Comparison of ENCODE assay signal across 6 cellular contexts in the genomic region with DNA sequence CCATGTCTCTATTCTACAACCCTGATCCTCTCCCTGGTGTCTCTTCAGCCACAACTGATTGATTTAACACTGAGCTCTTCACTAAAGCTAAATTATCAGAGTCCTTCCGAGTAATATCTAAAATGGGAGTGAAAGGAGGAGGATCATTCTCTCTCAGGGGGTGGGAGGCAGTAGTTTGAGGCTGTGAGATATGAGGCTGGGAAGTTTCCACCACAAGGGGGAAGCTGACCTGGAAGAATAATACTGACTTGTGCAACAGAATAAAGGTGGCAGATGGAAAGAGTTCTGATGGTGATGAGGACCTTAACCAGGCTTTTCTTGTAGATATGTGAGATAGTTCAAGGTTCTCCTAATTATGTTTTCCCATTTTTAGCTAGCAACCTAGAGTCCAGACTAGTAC.
A peak's percentile ranks its signal among the peaks of the same experiment; 100 is the strongest.
DNase-seq lines count a peak whose midpoint lies in the region; ATAC-seq, FAIRE-seq and TF ChIP-seq lines count a peak whose summit lies in the region.
"Not testable (repeated sequence)": the region's sequence is repeated elsewhere in the genome, so short reads cannot be mapped to it uniquely, and the experiment has no call there.

No MANE protein-coding gene starts in this region.

- WGBS in K562 (ENCODE audit: insufficient coverage, low coverage, missing lambda C conversion rate), result no CpG with 5 or more reads among the region's 1 CpG
- no CpG with 5 or more reads among the region's 1 CpG for WGBS in HepG2 (ENCODE audit: low lambda C conversion rate)

- FAIRE-seq in K562 (lab: Jason Lieb, UNC); HepG2 (lab: Jason Lieb, UNC): not testable (repeated sequence)

- not testable (repeated sequence) for H3K27me3 ChIP-seq in GM23338 (ENCODE audit: insufficient read depth); HCT116 (ENCODE audit: insufficient read depth, low read length); Panc1 (ENCODE audit: control insufficient read depth, insufficient read depth, low read length); K562 (ENCODE audit: control insufficient read depth in 2 of 2, insufficient read depth in 2 of 2, low read length in 2 of 2); HepG2 (ENCODE audit: control insufficient read depth in 1 of 2, insufficient read depth in 2 of 2, low read length in 2 of 2)

- not testable (repeated sequence) for H3K4me2 ChIP-seq in GM23338; HCT116 (ENCODE audit: low read length); K562 (ENCODE audit: insufficient read depth, low read length); HepG2 (ENCODE audit: low read depth, low read length)

- not testable (repeated sequence) for H3K9me2 ChIP-seq in GM23338 (ENCODE audit: insufficient read depth); HCT116 (ENCODE audit: insufficient read depth)

- not testable (repeated sequence) for H3K36me3 ChIP-seq in GM23338 (ENCODE audit: insufficient read depth); HCT116 (ENCODE audit: control insufficient read depth in 1 of 2, insufficient read depth in 2 of 2, low read length in 2 of 2); Panc1 (ENCODE audit: control insufficient read depth, insufficient read depth, low read length); K562 (ENCODE audit: control insufficient read depth, insufficient read depth, low read length); HepG2 (replicated peaks in 1 of 2; ENCODE audit: control insufficient read depth in 1 of 2, insufficient read depth in 2 of 2, low read length in 2 of 2)

- RAD21 ChIA-PET in HCT116 (lab: Charles Lee; ENCODE audit: low non-redundant PET in 1 of 2, low total read pairs in 2 of 2, uncharacterized antibody in 2 of 2, unreplicated experiment in 2 of 2), result not testable (repeated sequence)

- not testable (repeated sequence) for H3K27ac Mint-ChIP-seq in GM23338, WTC11

- H3K4me3 ChIP-seq in GM23338; HCT116 (replicated peaks in 1 of 2; ENCODE audit: low read depth in 1 of 2, low read length in 2 of 2); Panc1 (ENCODE audit: low read depth in 2 of 2, low read length in 2 of 2); K562; HepG2 (replicated peaks in 1 of 3; ENCODE audit: insufficient read depth in 1 of 3, low read depth in 2 of 3, low read length in 3 of 3): not testable (repeated sequence)

- POLR2A ChIA-PET in HCT116 (lab: Charles Lee); Panc1 (lab: Charles Lee); WTC11 (lab: Charles Lee); K562 (lab: Yijun Ruan, JAX); HepG2 (lab: Yijun Ruan, JAX): not testable (repeated sequence)

- H4K20me1 ChIP-seq in GM23338 (replicated peaks; ENCODE audit: insufficient read depth); HCT116 (ENCODE audit: insufficient read depth); K562 (replicated peaks; ENCODE audit: control insufficient read depth, insufficient read depth, low read length); HepG2 (ENCODE audit: insufficient read depth, low read length): not testable (repeated sequence)

- in situ Hi-C loops in Panc1 (cut with HindIII; ENCODE audit: low pct_unique_long_range_greater_than_20kb, low sequenced_read_pairs); K562 (cut with MboI); HepG2 (cut with HindIII; ENCODE audit: extremely low pct_ligation_motif_present, low pct_unique_long_range_greater_than_20kb): not testable (repeated sequence)

- not testable (repeated sequence) for H3K4me1 Mint-ChIP-seq in GM23338, WTC11

- not testable (repeated sequence) for TF ChIP-seq RAD21 in HCT116 (IDR thresholded peaks at IDR 0.05; ENCODE audit: low read depth); K562 (CRISPR knock-in tag; conservative IDR thresholded peaks at IDR 0.05 in 1 of 2, IDR thresholded peaks at IDR 0.05 in 1 of 2); HepG2 (CRISPR knock-in tag; IDR thresholded peaks at IDR 0.05)

- CTCF ChIA-PET in HCT116 (lab: Charles Lee); Panc1 (lab: Charles Lee); WTC11 (lab: Charles Lee); K562 (lab: Yijun Ruan, JAX; ENCODE audit: low intra/inter-chr PET ratio); HepG2 (lab: Yijun Ruan, JAX; ENCODE audit: low intra/inter-chr PET ratio, low total read pairs): not testable (repeated sequence)

- H3K27me3 Mint-ChIP-seq in GM23338 (ENCODE audit: insufficient read depth, low read depth, poor library complexity); WTC11 (ENCODE audit: low read depth): not testable (repeated sequence)

- TF ChIP-seq EP300 in K562 (IDR thresholded peaks at IDR 0.05; ENCODE audit: low read length); HepG2 (IDR thresholded peaks at IDR 0.05; ENCODE audit: low read depth in 2 of 2, low read length in 2 of 2); HepG2 (CRISPR knock-in tag; IDR thresholded peaks at IDR 0.05; ENCODE audit: borderline replicate concordance): not testable (repeated sequence)

- BruUV-seq in HCT116 (replicated peaks; lab: Mats Ljungman, UMichigan); Panc1 (replicated peaks; lab: Mats Ljungman, UMichigan); K562 (replicated peaks; lab: Mats Ljungman, UMichigan); HepG2 (replicated peaks; lab: Mats Ljungman, UMichigan): not testable (repeated sequence)

- not testable (repeated sequence) for H3K4me3 Mint-ChIP-seq in GM23338, WTC11

- H3K9ac ChIP-seq in HCT116 (ENCODE audit: low read length); K562 (ENCODE audit: insufficient read depth in 1 of 2, low read depth in 2 of 2, low read length in 2 of 2); HepG2 (ENCODE audit: insufficient read depth, low read depth, low read length): not testable (repeated sequence)

- not testable (repeated sequence) for DNase-seq in GM23338 (ENCODE audit: low spot score); HCT116 (ENCODE audit: low read depth, low spot score); Panc1 (ENCODE audit: low read depth, low spot score); WTC11 (ENCODE audit: low spot score); K562 (ENCODE audit: extremely low read depth in 1 of 4, low spot score in 3 of 4); HepG2 (ENCODE audit: low spot score)

- H3F3A ChIP-seq in GM23338 (replicated peaks; ENCODE audit: low read depth), result not testable (repeated sequence)

- not testable (repeated sequence) for H3K9me3 Mint-ChIP-seq in GM23338, WTC11

- not testable (repeated sequence) for H3K9me1 ChIP-seq in K562 (ENCODE audit: control insufficient read depth, insufficient read depth, low read length)

- not testable (repeated sequence) for H3K27ac ChIP-seq in GM23338 (ENCODE audit: low read depth); HCT116 (ENCODE audit: low read depth, low read length); Panc1 (ENCODE audit: low read length); K562 (ENCODE audit: extremely low read depth, low read depth, low read length); HepG2 (ENCODE audit: extremely low read length, insufficient read depth, low read length)

- intact Hi-C loops in HCT116 (cut with micrococcal nuclease); Panc1 (cut with micrococcal nuclease; ENCODE audit: unreplicated experiment); K562 (cut with micrococcal nuclease); HepG2 (cut with micrococcal nuclease; ENCODE audit: unreplicated experiment): not testable (repeated sequence)

- H3K9me3 ChIP-seq in HCT116 (ENCODE audit: control insufficient read depth in 1 of 2, insufficient read depth in 1 of 2, low read depth in 1 of 2, low read length in 2 of 2); Panc1 (ENCODE audit: control insufficient read depth, insufficient read depth, low read depth, low read length); K562 (replicated peaks; ENCODE audit: control insufficient read depth, insufficient read depth, low read depth, low read length); HepG2 (ENCODE audit: low read length): not testable (repeated sequence)

- TF ChIP-seq POLR2A in HCT116 (IDR thresholded peaks at IDR 0.05; ENCODE audit: borderline replicate concordance, extremely low read depth, insufficient read depth, insufficient read length); K562 (conservative IDR thresholded peaks at IDR 0.05); HepG2 (IDR thresholded peaks at IDR 0.05; ENCODE audit: insufficient read depth in 1 of 2, low read depth in 2 of 2, low read length in 2 of 2): not testable (repeated sequence)

- not testable (repeated sequence) for H3K4me1 ChIP-seq in GM23338 (ENCODE audit: insufficient read depth); HCT116 (ENCODE audit: control insufficient read depth in 1 of 2, insufficient read depth in 2 of 2, low read length in 2 of 2); Panc1 (ENCODE audit: control insufficient read depth, insufficient read depth, low read length); K562 (replicated peaks in 1 of 2; ENCODE audit: control insufficient read depth in 2 of 2, insufficient read depth in 2 of 2, low read length in 2 of 2); HepG2 (ENCODE audit: insufficient read depth, low read length)

- not testable (repeated sequence) for H2AFZ ChIP-seq in GM23338; HCT116 (ENCODE audit: low read depth, low read length, poor library complexity, severe bottlenecking); K562 (ENCODE audit: low read depth, low read length); HepG2 (ENCODE audit: low read length)

- ATAC-seq in GM23338, result peak; percentile 39; the same call in 1 of the 3 replicates
- ATAC-seq in HCT116, result peak; percentile 63
- 0 out of 2 replicates have a peak, but pooled peaks have one; percentile 34 for ATAC-seq in Panc1
- ATAC-seq in WTC11, result peak; percentile 47
- ATAC-seq in K562, result peak; percentile 82
- peak; percentile 69 for ATAC-seq in HepG2

- not testable (repeated sequence) for TF ChIP-seq CTCF in GM23338 (conservative IDR thresholded peaks at IDR 0.05; ENCODE audit: low read depth in 2 of 2); HCT116 (IDR thresholded peaks at IDR 0.05 in 2 of 3, conservative IDR thresholded peaks at IDR 0.05 in 1 of 3; ENCODE audit: borderline replicate concordance in 1 of 3, insufficient read depth in 1 of 3, low read depth in 2 of 3, low read length in 2 of 3); Panc1 (IDR thresholded peaks at IDR 0.05); WTC11 (IDR thresholded peaks at IDR 0.05); K562 (IDR thresholded peaks at IDR 0.05 in 2 of 3, conservative IDR thresholded peaks at IDR 0.05 in 1 of 3; ENCODE audit: insufficient read depth in 2 of 3, low read depth in 1 of 3, low read length in 3 of 3); HepG2 (CRISPR knock-in tag; IDR thresholded peaks at IDR 0.05)

- not testable (repeated sequence) for H3K36me3 Mint-ChIP-seq in GM23338 (ENCODE audit: low read depth); WTC11

- not testable (repeated sequence) for H3K79me2 ChIP-seq in GM23338 (replicated peaks; ENCODE audit: insufficient read depth); HCT116 (ENCODE audit: insufficient read depth, low read length); K562 (ENCODE audit: control insufficient read depth, insufficient read depth, low read length); HepG2 (ENCODE audit: insufficient read depth, low read length)
